In genomic region chr1:57506941-57507340, GRCh38 we compare ENCODE assay signal across 28 cellular contexts.
"Had no signal": no experiment of that assay in that cellular context is flagged by ENCODE, and none has a peak within 500 bp of the region (broad histone marks: within the 10 kb centered on the region; RNA-seq: fewer than 3 reads in every experiment).

No MANE protein-coding gene starts in this region.

- H3K36me3 ChIP-seq: adrenal gland had no signal

- DNase-seq: activated CD4-positive, alpha-beta memory T cell treated with anti-CD3 and anti-CD28 coated beads for 36 hours; activated CD4-positive, alpha-beta T cell treated with anti-CD3 and anti-CD28 coated beads for 36 hours; activated CD4-positive, alpha-beta T cell treated with anti-CD3 and anti-CD28 coated beads, Interleukin-2, amount 10 ng/mL, durations not matched to agents 24 days and 14 days; activated CD4-positive, CD25-positive, alpha-beta regulatory T cell; activated CD4-positive, CD25-positive, alpha-beta regulatory T cell treated with anti-CD3 and anti-CD28 coated beads, Interleukin-2, amount 50 U/mL, for 72 hours; activated CD8-positive, alpha-beta memory T cell treated with anti-CD3 and anti-CD28 coated beads, Interleukin-2, amount 10 ng/mL, durations not matched to agents 7 days and 5 days; activated CD8-positive, alpha-beta memory T cell treated with anti-CD3 and anti-CD28 coated beads, Interleukin-2, amount 50 U/mL, for 4 hours; activated CD8-positive, alpha-beta T cell treated with anti-CD3 and anti-CD28 coated beads, Interleukin-2, amount 10 ng/mL, durations not matched to agents 7 days and 5 days; activated effector memory CD4-positive, alpha-beta T cell treated with anti-CD3 and anti-CD28 coated beads, Interleukin-2, amount 50 U/mL, for 16 hours; activated naive CD4-positive, alpha-beta T cell treated with anti-CD3 and anti-CD28 coated beads for 36 hours; activated naive CD8-positive, alpha-beta T cell treated with anti-CD3 and anti-CD28 coated beads for 36 hours; activated naive CD8-positive, alpha-beta T cell treated with anti-CD3 and anti-CD28 coated beads, Interleukin-2, amount 50 U/mL, for 24 hours; activated T-cell treated with anti-CD3 and anti-CD28 coated beads, Interleukin-2, amount 50 U/mL, for 1 hour; activated T-cell treated with anti-CD3 and anti-CD28 coated beads, Interleukin-2, amount 50 U/mL, for 48 hours; adrenal gland; amygdala; aorta; body of pancreas; cerebellar nuclear complex; effector memory CD4-positive, alpha-beta T cell; endodermal cell; foreskin fibroblast; head of caudate nucleus; hippocampal formation; T-helper 9 cell had no signal

- H3K27ac ChIP-seq: adrenal gland, body of pancreas, coronary artery, dorsolateral prefrontal cortex had no signal

- H3K9me3 ChIP-seq: adrenal gland, body of pancreas had no signal

- ATAC-seq: activated CD4-positive, alpha-beta T cell treated with anti-CD3 and anti-CD28 coated beads for 36 hours; activated CD8-positive, alpha-beta memory T cell treated with anti-CD3 and anti-CD28 coated beads, Interleukin-2, amount 10 ng/mL, durations not matched to agents 7 days and 5 days; activated CD8-positive, alpha-beta T cell treated with anti-CD3 and anti-CD28 coated beads, Interleukin-2, amount 10 ng/mL, durations not matched to agents 7 days and 5 days; activated naive CD8-positive, alpha-beta T cell treated with anti-CD3 and anti-CD28 coated beads, Interleukin-2, amount 50 U/mL, for 24 hours; body of pancreas; esophagus mucosa had no signal

- H3K4me3 ChIP-seq: adrenal gland, body of pancreas, coronary artery, dorsolateral prefrontal cortex had no signal

- H3K27me3 ChIP-seq: adrenal gland, body of pancreas had no signal
